Comparison of ENCODE assay signal across 1 cellular context in genomic region chr5:81234299-81234698, GRCh38.
TF ChIP-seq lines count a peak whose summit lies in the region.

No MANE protein-coding gene starts in this region.

TF ChIP-seq in WTC11, 78 proteins besides CTCF, POLR2A, EP300 and RAD21 (continued from another document):
- TF ChIP-seq AR (CRISPR knock-in tag; IDR thresholded peaks at IDR 0.05) (no peak), CREB1 (CRISPR knock-in tag; IDR thresholded peaks at IDR 0.05) (no peak)
